10 cellular contexts compared by ENCODE assay signal in the genomic region with DNA sequence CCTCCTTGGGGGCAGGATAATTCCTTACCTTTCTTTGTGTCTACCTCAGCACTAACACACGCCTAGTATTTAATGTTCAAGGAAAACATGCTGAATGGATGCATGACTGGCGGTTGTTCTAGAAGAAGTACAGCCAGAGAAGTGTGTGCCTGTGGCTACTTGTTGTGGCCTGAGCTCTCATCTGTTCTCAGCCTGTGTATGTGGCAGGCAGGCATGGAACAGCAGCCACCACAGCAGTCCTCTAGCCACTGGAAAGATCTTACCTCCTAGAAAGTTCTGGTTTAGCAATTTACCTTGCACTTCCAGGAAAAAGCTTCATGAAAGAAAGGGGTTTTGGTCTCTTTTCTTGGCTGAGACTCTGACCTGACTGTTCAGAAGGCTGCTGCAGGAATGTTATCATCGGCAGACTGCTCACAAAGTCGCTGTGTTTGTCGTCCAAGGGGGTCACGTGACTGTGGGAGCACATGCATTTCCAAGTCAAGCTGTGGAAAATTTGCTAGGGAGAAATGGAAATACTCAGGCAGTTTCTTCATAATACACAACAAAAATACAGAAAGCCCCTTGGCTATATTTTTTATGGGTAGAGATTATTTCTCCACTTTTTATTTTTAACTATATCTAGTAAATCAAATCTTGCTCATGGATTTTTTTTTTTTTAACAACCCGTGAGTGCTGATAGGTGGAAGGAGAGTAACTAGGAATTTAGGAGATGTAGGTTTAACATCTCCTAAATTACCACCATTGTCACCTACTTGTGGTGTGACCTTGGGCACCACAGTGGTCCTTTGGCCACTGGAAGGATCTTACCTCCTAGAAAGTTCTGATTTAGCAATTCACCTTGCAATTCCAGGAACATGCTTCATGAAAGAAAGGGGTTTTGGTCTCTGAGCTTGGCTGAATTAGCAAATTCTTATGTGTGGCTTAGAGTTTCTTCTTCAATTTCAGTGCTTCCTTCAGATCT.
DNase-seq lines count a peak whose midpoint lies in the region; ATAC-seq, FAIRE-seq and TF ChIP-seq lines count a peak whose summit lies in the region.
"Had no signal": no experiment of that assay in that cellular context is flagged by ENCODE, and none has a peak within 500 bp of the region (broad histone marks: within the 10 kb centered on the region; RNA-seq: fewer than 3 reads in every experiment).

No MANE protein-coding gene starts in this region.

- no peaks in the 10 kb centered on the region for H3F3A ChIP-seq in smooth muscle cell (ENCODE audit: low read depth)

- H3K9ac ChIP-seq in kidney (ENCODE audit: low read length in 2 of 2), result peak overlapping the region in 1 of 2 donors; percentile 2
- no peak overlapping the region for H3K9ac ChIP-seq in smooth muscle cell (ENCODE audit: low read depth)

- no peaks in the 10 kb centered on the region for H4K20me1 ChIP-seq in smooth muscle cell (ENCODE audit: low read depth)

- no peaks in the 10 kb centered on the region for H3K79me2 ChIP-seq in smooth muscle cell (ENCODE audit: low read depth)

- no peak for FAIRE-seq in kidney (lab: Jason Lieb, UNC)
- no peak for FAIRE-seq in GM19239 (lab: Jason Lieb, UNC)

- TF ChIP-seq CTCF in kidney (IDR thresholded peaks at IDR 0.05; ENCODE audit: borderline replicate concordance, extremely low read depth, insufficient read depth) (no peak), smooth muscle cell (IDR thresholded peaks at IDR 0.05; ENCODE audit: borderline replicate concordance, insufficient read depth, poor library complexity, severe bottlenecking) (no peak)

- intact Hi-C loops in kidney (cut with DNase I), result no loop called here

- H3K4me3 ChIP-seq in kidney (ENCODE audit: low read length in 2 of 2) (no peak overlapping the region), smooth muscle cell (no peak overlapping the region)

- no peaks in the 10 kb centered on the region for H3K36me3 ChIP-seq in kidney (ENCODE audit: control insufficient read depth in 1 of 2, insufficient read depth in 2 of 2, low read length in 2 of 2)
- no peaks in the 10 kb centered on the region for H3K36me3 ChIP-seq in smooth muscle cell (ENCODE audit: low read depth)

- H2AFZ ChIP-seq in smooth muscle cell (ENCODE audit: low read depth), result peak overlapping the region; percentile 79

- WGBS in smooth muscle cell (ENCODE audit: low lambda C conversion rate), result 38% methylated on average over 7 of the region's 7 CpGs

- peaks cover 5 to 9% of the 10 kb centered on the region in 2 donors for H3K4me1 ChIP-seq in kidney (ENCODE audit: control insufficient read depth in 1 of 2, insufficient read depth in 1 of 2, low read depth in 1 of 2, low read length in 2 of 2)
- no peaks in the 10 kb centered on the region for H3K4me1 ChIP-seq in smooth muscle cell (ENCODE audit: low read depth)

- no peaks in the 10 kb centered on the region for H3K27me3 ChIP-seq in smooth muscle cell (ENCODE audit: low read depth)

- H3K9me3 ChIP-seq in kidney (ENCODE audit: control insufficient read depth in 1 of 2, low read length in 2 of 2) (peaks cover 0 to 2% of the 10 kb centered on the region in 2 donors), smooth muscle cell (replicated peaks; ENCODE audit: low read depth) (no peaks in the 10 kb centered on the region)

- no peak for ATAC-seq in GM21390 (IDR thresholded peaks at IDR 0.05; ENCODE audit: unreplicated experiment)

- DNase-seq in M059J (ENCODE audit: low read depth) (peak; percentile 7), cerebellar cortex (ENCODE audit: low spot score) (peak; percentile 77), kidney (no peak), smooth muscle cell (lab: John Stamatoyannopoulos, UW; ENCODE audit: unreplicated experiment) (peak; percentile 3), SKM-1 (lab: John Stamatoyannopoulos, UW; ENCODE audit: unreplicated experiment) (no peak), GM19239 (ENCODE audit: insufficient read length, low spot score) (no peak)
- DNase-seq: activated B cell treated with CpG ODN at 0.5 μM for 24 hours; activated naive CD4-positive, alpha-beta T cell treated with Interleukin-2 at 50 U/mL for 16 hours had no signal

- peak overlapping the region; percentile 2 to 37 for H3K27ac ChIP-seq in kidney (ENCODE audit: low read depth in 2 of 2, low read length in 2 of 2)
- H3K27ac ChIP-seq in smooth muscle cell (ENCODE audit: low read depth), result no peak overlapping the region
- H3K27ac ChIP-seq: epithelial cell of prostate had no signal

- H3K4me2 ChIP-seq in smooth muscle cell, result no peak overlapping the region

Comparison
In these comparisons a context has a peak if more than half of its experiments do, and no peak if none do; other contexts are left out.
1. DNase-seq: peak in M059J (single experiment), cerebellar cortex (single experiment) and smooth muscle cell (single experiment); none in kidney (single experiment), SKM-1 (single experiment) and GM19239 (single experiment).